In genomic region chr2:18903750-18904149, GRCh38 we compare ENCODE assay signal across 14 cellular contexts.
DNase-seq lines count a peak whose midpoint lies in the region; ATAC-seq lines count a peak whose summit lies in the region.
"Had no signal": no experiment of that assay in that cellular context is flagged by ENCODE, and none has a peak within 500 bp of the region (broad histone marks: within the 10 kb centered on the region; RNA-seq: fewer than 3 reads in every experiment).

No MANE protein-coding gene starts in this region.

- no peak overlapping the region for H3K4me3 ChIP-seq in aorta (ENCODE audit: low read length in 2 of 2)
- H3K4me3 ChIP-seq: upper lobe of left lung had no signal

- no peaks in the 10 kb centered on the region for H3K36me3 ChIP-seq in aorta (ENCODE audit: control insufficient read depth in 1 of 2, insufficient read depth in 2 of 2, low read length in 1 of 2)
- H3K36me3 ChIP-seq: upper lobe of left lung had no signal

- H3K9me3 ChIP-seq in aorta (ENCODE audit: control insufficient read depth, low read length): no peaks in the 10 kb centered on the region
- H3K9me3 ChIP-seq: upper lobe of left lung had no signal

- no peak overlapping the region for H3K27ac ChIP-seq in aorta (ENCODE audit: low read depth in 1 of 2, low read length in 2 of 2)
- H3K27ac ChIP-seq: upper lobe of left lung had no signal

- no peaks in the 10 kb centered on the region for H3K27me3 ChIP-seq in aorta (ENCODE audit: control insufficient read depth in 1 of 2, insufficient read depth in 2 of 2, low read length in 1 of 2)
- H3K27me3 ChIP-seq: upper lobe of left lung had no signal

- 83 to 91% methylated on average over 3 of the region's 3 CpGs for WGBS in aorta, 2 donors

- intact Hi-C loops in aorta (cut with DNase I): no loop called here

- DNase-seq in RPMI8226 (peak; percentile 48), left lobe of liver (ENCODE audit: low spot score) (no peak), superior temporal gyrus (ENCODE audit: extremely low spot score) (no peak), SIG-M5 treated with dmso at 0.1 percent for 504 hours (lab: John Stamatoyannopoulos, UW; ENCODE audit: unreplicated experiment) (no peak), aorta (no peak)
- DNase-seq: activated CD4-positive, CD25-positive, alpha-beta regulatory T cell treated with anti-CD3 and anti-CD28 coated beads, Interleukin-2, amount 50 U/mL, for 72 hours; effector memory CD4-positive, alpha-beta T cell; H9; NCI-H1694; nephron progenitor cell; upper lobe of left lung had no signal

- peaks cover 0 to 9% of the 10 kb centered on the region in 2 donors for H3K4me1 ChIP-seq in aorta (ENCODE audit: control insufficient read depth in 1 of 2, insufficient read depth in 2 of 2, low read length in 2 of 2)
- H3K4me1 ChIP-seq: upper lobe of left lung had no signal

- peak; percentile 98 for ATAC-seq in GM18511 (IDR thresholded peaks at IDR 0.05; ENCODE audit: unreplicated experiment)
- peak; percentile 97 for ATAC-seq in GM21447 (IDR thresholded peaks at IDR 0.05; ENCODE audit: unreplicated experiment)
- peak; percentile 94 for ATAC-seq in HG03095 (IDR thresholded peaks at IDR 0.05; ENCODE audit: unreplicated experiment)
- no peak for ATAC-seq in left lobe of liver
- ATAC-seq in aorta (ENCODE audit: low FRiP score): no peak

Comparison
In these comparisons a context has a peak if more than half of its experiments do, and no peak if none do; other contexts are left out.
1. ATAC-seq: peak in GM18511 (single experiment), GM21447 (single experiment) and HG03095 (single experiment); none in left lobe of liver (single experiment) and aorta (single experiment).